ENCODE assay signal across 8 cellular contexts in the genomic region with DNA sequence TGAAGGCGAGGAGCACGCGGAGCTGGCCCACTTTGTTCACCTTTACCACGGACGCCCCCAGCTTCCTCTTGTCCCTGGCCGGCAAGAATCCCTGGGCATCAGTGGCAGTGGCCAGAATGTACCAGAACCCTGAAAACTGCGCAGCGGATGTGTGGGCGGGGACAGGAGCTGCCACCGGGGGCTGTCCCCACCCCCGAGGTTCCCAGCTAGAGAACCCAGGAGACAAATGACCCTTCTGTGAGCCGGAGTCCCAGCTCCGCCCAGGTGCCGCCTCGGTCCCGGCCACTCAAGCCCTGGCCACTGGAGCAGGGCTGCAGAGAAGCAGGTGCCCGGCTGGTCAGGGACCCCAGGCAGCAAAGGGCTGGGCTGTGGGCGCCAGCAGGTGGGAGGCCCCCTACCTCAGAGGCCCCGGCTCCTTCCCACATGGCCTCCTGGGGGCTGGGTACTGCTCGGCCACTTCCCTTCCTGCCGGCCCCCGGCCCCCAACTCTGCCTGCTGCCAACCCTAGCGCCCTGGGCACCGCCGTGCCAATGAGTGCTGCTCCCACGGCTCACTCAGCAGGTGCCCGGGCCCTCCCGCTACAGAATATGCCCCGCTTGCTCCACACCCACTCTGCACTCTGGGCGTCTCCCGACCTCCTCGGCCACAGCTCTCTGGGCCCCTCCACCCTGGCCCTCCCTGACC. TPM values are rescaled to one million over a fixed set of nuclear protein-coding genes. Genes with fewer than 3 reads are reported as not detected.
DNase-seq lines count a peak whose midpoint lies in the region; ATAC-seq lines count a peak whose summit lies in the region.

No MANE protein-coding gene starts in this region.

- peak; percentile 74 for DNase-seq in activated CD4-positive, alpha-beta memory T cell treated with anti-CD3 and anti-CD28 coated beads for 36 hours
- DNase-seq in activated CD4-positive, alpha-beta memory T cell treated with anti-CD3 and anti-CD28 coated beads, Interleukin-2, amount 10 ng/mL, durations not matched to agents 7 days and 5 days = no peak
- DNase-seq in RPMI8226 = peak; percentile 68
- peak; percentile 75 for DNase-seq in stimulated activated naive CD8-positive, alpha-beta T cell treated with anti-CD3 and anti-CD28 coated beads, Interleukin-15, Interleukin-2, amounts not matched to agents 100 U/mL and 50 U/mL, for 24 hours

- ATAC-seq in esophagus mucosa = peak; percentile 13
- peak; percentile 37 for ATAC-seq in stimulated activated naive CD8-positive, alpha-beta T cell treated with anti-CD3 and anti-CD28 coated beads, Interleukin-15, Interleukin-2, amounts not matched to agents 100 U/mL and 50 U/mL, for 24 hours
- no peak for ATAC-seq in GM21360 (IDR thresholded peaks at IDR 0.05; ENCODE audit: unreplicated experiment)
- no peak for ATAC-seq in HG02759 (IDR thresholded peaks at IDR 0.05; ENCODE audit: unreplicated experiment)
- no peak for ATAC-seq in HG03025 (IDR thresholded peaks at IDR 0.05; ENCODE audit: low FRiP score, unreplicated experiment)

- POLR2A ChIA-PET in activated CD4-positive, alpha-beta memory T cell treated with anti-CD3 and anti-CD28 coated beads for 36 hours (lab: Charles Lee) = interaction anchor here (1.4 kb wide), 1 partner anchor 13 kb away, joined by 10 read pairs; no protein-coding TSS in a partner anchor
- POLR2A ChIA-PET in activated CD4-positive, alpha-beta memory T cell treated with anti-CD3 and anti-CD28 coated beads, Interleukin-2, amount 10 ng/mL, durations not matched to agents 7 days and 5 days (lab: Charles Lee) = interaction anchor here (0.8 to 1.8 kb wide), 4 partner anchors 8 to 498 kb away, joined by 3 to 12 read pairs (median 4); no protein-coding TSS in a partner anchor

- H3K4me1 Mint-ChIP-seq in activated CD4-positive, alpha-beta memory T cell treated with anti-CD3 and anti-CD28 coated beads for 36 hours (ENCODE audit: low read depth) = peaks cover 12% of the 10 kb centered on the region
- peaks cover 6% of the 10 kb centered on the region for H3K4me1 Mint-ChIP-seq in activated CD4-positive, alpha-beta memory T cell treated with anti-CD3 and anti-CD28 coated beads, Interleukin-2, amount 10 ng/mL, durations not matched to agents 7 days and 5 days

- intact Hi-C loops in activated CD4-positive, alpha-beta memory T cell treated with anti-CD3 and anti-CD28 coated beads for 36 hours (cut with micrococcal nuclease) = no loop called here

- no peaks in the 10 kb centered on the region for H3K9me3 Mint-ChIP-seq in activated CD4-positive, alpha-beta memory T cell treated with anti-CD3 and anti-CD28 coated beads for 36 hours
- H3K9me3 Mint-ChIP-seq in activated CD4-positive, alpha-beta memory T cell treated with anti-CD3 and anti-CD28 coated beads, Interleukin-2, amount 10 ng/mL, durations not matched to agents 7 days and 5 days = no peaks in the 10 kb centered on the region

- H3K4me3 Mint-ChIP-seq in activated CD4-positive, alpha-beta memory T cell treated with anti-CD3 and anti-CD28 coated beads for 36 hours = peak overlapping the region; percentile 49
- H3K4me3 Mint-ChIP-seq in activated CD4-positive, alpha-beta memory T cell treated with anti-CD3 and anti-CD28 coated beads, Interleukin-2, amount 10 ng/mL, durations not matched to agents 7 days and 5 days = no peak overlapping the region

- no peak overlapping the region for H3K27ac Mint-ChIP-seq in activated CD4-positive, alpha-beta memory T cell treated with anti-CD3 and anti-CD28 coated beads for 36 hours
- H3K27ac Mint-ChIP-seq in activated CD4-positive, alpha-beta memory T cell treated with anti-CD3 and anti-CD28 coated beads, Interleukin-2, amount 10 ng/mL, durations not matched to agents 7 days and 5 days = no peak overlapping the region

- H3K36me3 Mint-ChIP-seq in activated CD4-positive, alpha-beta memory T cell treated with anti-CD3 and anti-CD28 coated beads for 36 hours = no peaks in the 10 kb centered on the region
- H3K36me3 Mint-ChIP-seq in activated CD4-positive, alpha-beta memory T cell treated with anti-CD3 and anti-CD28 coated beads, Interleukin-2, amount 10 ng/mL, durations not matched to agents 7 days and 5 days (ENCODE audit: low read depth) = no peaks in the 10 kb centered on the region

- CTCF ChIA-PET in activated CD4-positive, alpha-beta memory T cell treated with anti-CD3 and anti-CD28 coated beads for 36 hours (lab: Charles Lee) = interaction anchor here (0.7 to 1.6 kb wide), 5 partner anchors 8 to 140 kb away, joined by 3 to 8 read pairs (median 5); partner anchors contain the start of gene LCN8
- CTCF ChIA-PET in activated CD4-positive, alpha-beta memory T cell treated with anti-CD3 and anti-CD28 coated beads, Interleukin-2, amount 10 ng/mL, durations not matched to agents 7 days and 5 days (lab: Charles Lee) = interaction anchor here (1.3 to 1.4 kb wide), 4 partner anchors 8 to 18 kb away, joined by 3 to 8 read pairs (median 6); partner anchors contain the start of gene LCN8

- H3K27me3 Mint-ChIP-seq in activated CD4-positive, alpha-beta memory T cell treated with anti-CD3 and anti-CD28 coated beads for 36 hours = no peaks in the 10 kb centered on the region
- H3K27me3 Mint-ChIP-seq in activated CD4-positive, alpha-beta memory T cell treated with anti-CD3 and anti-CD28 coated beads, Interleukin-2, amount 10 ng/mL, durations not matched to agents 7 days and 5 days = peaks cover 14% of the 10 kb centered on the region

RNA-seq across cellular contexts. Expression of gene LCN10, which starts 0.7 kb away (rescaled TPM):
- 1 to 10 TPM; 1.2 to 1.5 TPM for total RNA-seq in activated CD4-positive, alpha-beta memory T cell treated with anti-CD3 and anti-CD28 coated beads for 36 hours
- not detected for total RNA-seq in activated CD4-positive, alpha-beta memory T cell treated with anti-CD3 and anti-CD28 coated beads, Interleukin-2, amount 10 ng/mL, durations not matched to agents 7 days and 5 days
- 1.3 TPM for total RNA-seq in esophagus mucosa

RNA-seq across cellular contexts. Expression of gene LCN6, which starts 6.3 kb away (rescaled TPM):
- not detected for total RNA-seq in activated CD4-positive, alpha-beta memory T cell treated with anti-CD3 and anti-CD28 coated beads for 36 hours
- total RNA-seq in activated CD4-positive, alpha-beta memory T cell treated with anti-CD3 and anti-CD28 coated beads, Interleukin-2, amount 10 ng/mL, durations not matched to agents 7 days and 5 days = under 1 TPM in 1 of 2 experiments, not detected in 1; 0.40 TPM
- 3.8 TPM for total RNA-seq in esophagus mucosa

RNA-seq across cellular contexts. Expression of gene LCN8, which starts 16.0 kb away (rescaled TPM):
- not detected for total RNA-seq in activated CD4-positive, alpha-beta memory T cell treated with anti-CD3 and anti-CD28 coated beads for 36 hours
- not detected for total RNA-seq in activated CD4-positive, alpha-beta memory T cell treated with anti-CD3 and anti-CD28 coated beads, Interleukin-2, amount 10 ng/mL, durations not matched to agents 7 days and 5 days
- not detected for total RNA-seq in esophagus mucosa

RNA-seq across cellular contexts. Expression of gene LCN15, which starts 22.3 kb away (rescaled TPM):
- total RNA-seq in activated CD4-positive, alpha-beta memory T cell treated with anti-CD3 and anti-CD28 coated beads for 36 hours = not detected
- total RNA-seq in activated CD4-positive, alpha-beta memory T cell treated with anti-CD3 and anti-CD28 coated beads, Interleukin-2, amount 10 ng/mL, durations not matched to agents 7 days and 5 days = not detected
- not detected for total RNA-seq in esophagus mucosa

RNA-seq across cellular contexts. Expression of gene DIPK1B, which starts 29.7 kb away (rescaled TPM):
- not detected for total RNA-seq in activated CD4-positive, alpha-beta memory T cell treated with anti-CD3 and anti-CD28 coated beads for 36 hours
- under 1 TPM; 0.15 to 0.18 TPM for total RNA-seq in activated CD4-positive, alpha-beta memory T cell treated with anti-CD3 and anti-CD28 coated beads, Interleukin-2, amount 10 ng/mL, durations not matched to agents 7 days and 5 days
- total RNA-seq in esophagus mucosa = 0.76 TPM

Comparison
In these comparisons a context has a peak if more than half of its experiments do, and no peak if none do; other contexts are left out.
1. ATAC-seq: peak in esophagus mucosa (single experiment) and stimulated activated naive CD8-positive, alpha-beta T cell treated with anti-CD3 and anti-CD28 coated beads, Interleukin-15, Interleukin-2, amounts not matched to agents 100 U/mL and 50 U/mL, for 24 hours (single experiment); none in GM21360 (single experiment), HG02759 (single experiment) and HG03025 (single experiment).